9 cellular contexts compared by ENCODE assay signal in genomic region chr12:51954465-51955361, GRCh38. TPM values are rescaled to one million over a fixed set of nuclear protein-coding genes. Genes with fewer than 3 reads are reported as not detected.
A peak's percentile ranks its signal among the peaks of the same experiment; 100 is the strongest.
DNase-seq lines count a peak whose midpoint lies in the region; ATAC-seq, FAIRE-seq and TF ChIP-seq lines count a peak whose summit lies in the region.
"Had no signal": no experiment of that assay in that cellular context is flagged by ENCODE, and none has a peak within 500 bp of the region (broad histone marks: within the 10 kb centered on the region; RNA-seq: fewer than 3 reads in every experiment).

No MANE protein-coding gene starts in this region.

- H3K27ac ChIP-seq in CD4-positive, alpha-beta T cell (ENCODE audit: low read depth, low read length): no peak overlapping the region
- H3K27ac ChIP-seq in pancreas: peak overlapping the region; percentile 25 to 98 (median 77)

- H3K36me3 ChIP-seq in pancreas: no peaks in the 10 kb centered on the region

- H3K36me3 Mint-ChIP-seq in CD4-positive, alpha-beta T cell (ENCODE audit: low read depth): peaks cover 11% of the 10 kb centered on the region

- peak overlapping the region; percentile 66 for H3K27ac Mint-ChIP-seq in CD4-positive, alpha-beta T cell

- ATAC-seq in CD4-positive, alpha-beta T cell (ENCODE audit: poor library complexity): no peak
- peak; percentile 48 to 54 (median 51) for ATAC-seq in pancreas
- no peak for ATAC-seq in HG02571 (IDR thresholded peaks at IDR 0.05; ENCODE audit: unreplicated experiment)
- no peak for ATAC-seq in HG03045 (IDR thresholded peaks at IDR 0.05; ENCODE audit: unreplicated experiment)
- no peak for ATAC-seq in HG03571 (IDR thresholded peaks at IDR 0.05; ENCODE audit: unreplicated experiment)

- H3K4me3 Mint-ChIP-seq in CD4-positive, alpha-beta T cell: peak overlapping the region; percentile 34

- POLR2A ChIA-PET in CD4-positive, alpha-beta T cell (lab: Charles Lee): no interaction called here

- H3K9me3 Mint-ChIP-seq in CD4-positive, alpha-beta T cell: no peaks in the 10 kb centered on the region

- TF ChIP-seq CTCF in CD4-positive, alpha-beta T cell (IDR thresholded peaks at IDR 0.05): no peak
- TF ChIP-seq CTCF in epithelial cell of esophagus (IDR thresholded peaks at IDR 0.05; ENCODE audit: insufficient read depth, low read depth, low read length, missing control alignments) (no peak), pancreas (IDR thresholded peaks at IDR 0.05) (no peak)

- no peaks in the 10 kb centered on the region for H3K27me3 Mint-ChIP-seq in CD4-positive, alpha-beta T cell

- FAIRE-seq in pancreas (lab: Jason Lieb, UNC): no peak

- WGBS in pancreas, 2 donors: 9 to 11% methylated on average over 7 of the region's 7 CpGs

- H3K27me3 ChIP-seq in CD4-positive, alpha-beta T cell (ENCODE audit: control insufficient read depth, insufficient read depth, low read length): no peaks in the 10 kb centered on the region
- H3K27me3 ChIP-seq in pancreas: no peaks in the 10 kb centered on the region

- H3K4me1 ChIP-seq in pancreas: peaks cover 31 to 56% (median 47%) of the 10 kb centered on the region in 3 donors

- H3K4me3 ChIP-seq in epithelial cell of esophagus (ENCODE audit: low read length) (no peak overlapping the region), pancreas (peak overlapping the region in 2 of 4 donors; percentile 97 to 100)

- CTCF ChIA-PET in CD4-positive, alpha-beta T cell (lab: Charles Lee): interaction anchor here (0.7 to 1.7 kb wide), 4 partner anchors 8 to 38 kb away, joined by 4 to 5 read pairs (median 4); no protein-coding TSS in a partner anchor

- H3K4me1 Mint-ChIP-seq in CD4-positive, alpha-beta T cell (ENCODE audit: low read depth): peaks cover 66% of the 10 kb centered on the region

- H3K9me3 ChIP-seq in CD4-positive, alpha-beta T cell (ENCODE audit: control insufficient read depth, low read length): no peaks in the 10 kb centered on the region
- H3K9me3 ChIP-seq in pancreas: no peaks in the 10 kb centered on the region

- DNase-seq in CD4-positive, alpha-beta T cell: no peak
- DNase-seq in NCI-H526 (lab: John Stamatoyannopoulos, UW) (peak; percentile 18 to 55), epithelial cell of esophagus (ENCODE audit: low read depth) (peak; percentile 91), pancreas (peak in 3 of 6 donors; percentile 39 to 42 (median 39)), COLO829 (ENCODE audit: low spot score) (no peak)
- DNase-seq: NCI-H345 had no signal

- intact Hi-C loops in CD4-positive, alpha-beta T cell (cut with DNase I, micrococcal nuclease): loop anchor here in 1 of 2 experiments (5.0 kb wide), 3 partner anchors 68 to 1672 kb away; partner anchors contain the start of genes LIMA1 and SCN8A
- intact Hi-C loops in pancreas (cut with DNase I): no loop called here

RNA-seq across cellular contexts. Expression of gene ACVR1B, which starts 3.2 kb away (rescaled TPM):
- total RNA-seq in CD4-positive, alpha-beta T cell: 10 to 100 TPM; 14.2 to 14.5 TPM
- 10 to 100 TPM; 24.2 to 31.4 (median 27.8) TPM for total RNA-seq in pancreas
- 10 to 100 TPM; 16.0 to 22.4 TPM for polyA plus RNA-seq in pancreas

RNA-seq across cellular contexts. Expression of gene ACVRL1, which starts 47.4 kb away (rescaled TPM):
- not detected for total RNA-seq in CD4-positive, alpha-beta T cell
- 10 to 100 TPM in 3 of 6 donors, 1 to 10 TPM in 3; 6.6 to 20.8 (median 12.3) TPM for total RNA-seq in pancreas
- 10 to 100 TPM; 10.1 to 16.1 TPM for polyA plus RNA-seq in pancreas

RNA-seq across cellular contexts. Expression of gene TAMALIN, which starts 52.0 kb away (rescaled TPM):
- 100 to 1,000 TPM; 495 to 525 TPM for total RNA-seq in CD4-positive, alpha-beta T cell
- total RNA-seq in pancreas: 10 to 100 TPM in 3 of 6 donors, 1 to 10 TPM in 3; 7.1 to 18.0 (median 11.0) TPM
- polyA plus RNA-seq in pancreas: 10 to 100 TPM; 25.4 to 51.6 TPM

Comparison
In these comparisons a context has a peak if more than half of its experiments do, and no peak if none do; other contexts are left out.
1. ATAC-seq: peak in pancreas (4 of 4); none in CD4-positive, alpha-beta T cell (single experiment), HG02571 (single experiment), HG03045 (single experiment) and HG03571 (single experiment).
2. DNase-seq: peak in NCI-H526 (2 of 2) and epithelial cell of esophagus (single experiment); none in CD4-positive, alpha-beta T cell (0 of 10) and COLO829 (single experiment).
3. RNA of gene ACVRL1, which starts 47.4 kb away (total RNA-seq): 6.6 to 20.8 TPM in pancreas; not detected in CD4-positive, alpha-beta T cell; every median in the first group is over 4 times any median in the second.
4. RNA of gene TAMALIN, which starts 52.0 kb away (total RNA-seq): 495 to 525 TPM in CD4-positive, alpha-beta T cell; 7.1 to 18.0 TPM in pancreas; every median in the first group is over 10 times any median in the second.